1 cellular context compared by ENCODE assay signal in genomic region chr16:59180083-59180476, GRCh38.
TF ChIP-seq lines count a peak whose summit lies in the region.

No MANE protein-coding gene starts in this region.

TF ChIP-seq in HepG2, 621 proteins besides CTCF, POLR2A, EP300 and RAD21 (continued from another document and continues in another):
- TF ChIP-seq E2F5 (CRISPR knock-in tag; conservative IDR thresholded peaks at IDR 0.05) (no peak), CEBPB (IDR thresholded peaks at IDR 0.05; ENCODE audit: borderline replicate concordance, low read depth, low read length) (peak; percentile 53; the same call in 1 of the 2 replicates), ZBED4 (CRISPR knock-in tag; IDR thresholded peaks at IDR 0.05; ENCODE audit: borderline replicate concordance) (no peak), PHF5A (CRISPR knock-in tag; IDR thresholded peaks at IDR 0.05; ENCODE audit: low read depth, unreplicated experiment) (no peak), CREB3 (CRISPR knock-in tag; IDR thresholded peaks at IDR 0.05) (no peak), RBM22 (optimal IDR thresholded peaks at IDR 0.05; ENCODE audit: low read length) (no peak), POGK (CRISPR knock-in tag; conservative IDR thresholded peaks at IDR 0.05) (no peak), NCOA5 (CRISPR knock-in tag; IDR thresholded peaks at IDR 0.05) (no peak), ZNF407 (CRISPR knock-in tag; IDR thresholded peaks at IDR 0.05; ENCODE audit: not compliant biosample characterization) (no peak), TAF1 (CRISPR knock-in tag; IDR thresholded peaks at IDR 0.05) (no peak), TP53 (CRISPR knock-in tag; conservative IDR thresholded peaks at IDR 0.05) (no peak), ZC3H4 (CRISPR knock-in tag; IDR thresholded peaks at IDR 0.05; ENCODE audit: borderline replicate concordance) (no peak), U2AF2 (IDR thresholded peaks at IDR 0.05; ENCODE audit: low read depth, low read length) (no peak), NFIC (IDR thresholded peaks at IDR 0.05; ENCODE audit: low read length) (peak; percentile 40; the same call in 1 of the 2 replicates), ZNF75D (CRISPR knock-in tag; IDR thresholded peaks at IDR 0.05; ENCODE audit: borderline replicate concordance) (no peak), KDM2A (CRISPR knock-in tag; IDR thresholded peaks at IDR 0.05; ENCODE audit: borderline replicate concordance, low read depth) (no peak), TCF7 (IDR thresholded peaks at IDR 0.05; ENCODE audit: low read depth) (peak; percentile 70; the same call in 1 of the 2 replicates), RXRA (CRISPR knock-in tag; IDR thresholded peaks at IDR 0.05) (no peak), ZFP1 (CRISPR knock-in tag; IDR thresholded peaks at IDR 0.05) (no peak), KDM1A (CRISPR knock-in tag; IDR thresholded peaks at IDR 0.05) (no peak), BCL6 (CRISPR knock-in tag; IDR thresholded peaks at IDR 0.05) (peak; percentile 88), ZNF710 (CRISPR knock-in tag; IDR thresholded peaks at IDR 0.05; ENCODE audit: borderline replicate concordance) (no peak), REST (IDR thresholded peaks at IDR 0.05; ENCODE audit: borderline replicate concordance in 1 of 2, low read depth in 1 of 2, low read length in 2 of 2) (peak in 1 of 2 experiments; percentile 37; a peak in 1 of 4 replicates), REL (CRISPR knock-in tag; conservative IDR thresholded peaks at IDR 0.05) (no peak), HDAC1 (CRISPR knock-in tag; IDR thresholded peaks at IDR 0.05) (peak; percentile 49; the same call in 1 of the 2 replicates), SPEN (CRISPR knock-in tag; IDR thresholded peaks at IDR 0.05; ENCODE audit: low read depth) (no peak), ZNF446 (CRISPR knock-in tag; IDR thresholded peaks at IDR 0.05) (no peak), PAXIP1 (CRISPR knock-in tag; conservative IDR thresholded peaks at IDR 0.05) (peak; percentile 47)
